Comparison of ENCODE assay signal across 20 cellular contexts in the genomic region with DNA sequence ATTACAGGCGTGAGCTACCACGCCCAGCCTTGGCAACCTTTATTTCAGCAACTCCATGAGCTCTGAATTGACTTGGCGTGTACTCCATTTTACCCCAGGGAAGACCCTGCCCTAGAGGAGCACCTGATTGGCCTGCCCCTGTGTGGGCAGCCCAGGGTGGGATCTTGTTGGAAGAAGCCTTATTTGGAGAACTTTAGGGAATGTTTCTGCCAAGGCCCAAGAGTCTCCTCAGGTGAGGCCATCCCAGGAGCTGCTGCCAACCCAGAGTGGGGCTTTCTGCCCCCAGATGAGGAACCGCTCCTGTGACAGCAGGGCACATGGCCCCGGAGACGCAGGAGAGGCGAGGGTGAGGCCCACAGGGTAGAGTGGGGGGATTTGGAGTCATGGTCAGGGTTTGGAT. TPM values are rescaled to one million over a fixed set of nuclear protein-coding genes. Genes with fewer than 3 reads are reported as not detected.
"Had no signal": no experiment of that assay in that cellular context is flagged by ENCODE, and none has a peak within 500 bp of the region (broad histone marks: within the 10 kb centered on the region; RNA-seq: fewer than 3 reads in every experiment).

No MANE protein-coding gene starts in this region.

- DNase-seq: effector CD8-positive, alpha-beta T cell; endodermal cell; foreskin fibroblast; gastrocnemius medialis; head of caudate nucleus; mucosa of descending colon; naive B cell; sigmoid colon; stimulated activated CD4-positive, alpha-beta T cell treated with anti-CD3 and anti-CD28 coated beads, Interleukin-4, amount 100 ng/mL, for 4 hours; stimulated activated naive CD8-positive, alpha-beta T cell treated with anti-CD3 and anti-CD28 coated beads, Interleukin-15, Interleukin-2, amounts not matched to agents 100 U/mL and 50 U/mL, for 24 hours; substantia nigra; testis; uterus had no signal

- ATAC-seq: esophagus mucosa; gastrocnemius medialis; mucosa of descending colon; natural killer cell treated with Interleukin-12 subunit alpha and Interleukin-12 subunit beta and Interleukin-15 and Interleukin-18, amount 100 ng/mL, for 72 hours; stimulated activated memory B cell treated with anti-CD40 and anti-IgM and Interleukin-4, amounts not matched to agents 10 μg/mL and 1 μg/mL and 100 μg/mL, for 72 hours; stimulated activated naive CD8-positive, alpha-beta T cell treated with anti-CD3 and anti-CD28 coated beads, Interleukin-15, Interleukin-2, amounts not matched to agents 100 U/mL and 50 U/mL, for 24 hours had no signal

RNA-seq across cellular contexts. Expression of a gene that starts 42.0 kb away (rescaled TPM):
- total RNA-seq: glomerular endothelial cell; natural killer cell treated with Interleukin-12 subunit alpha and Interleukin-12 subunit beta and Interleukin-15 and Interleukin-18, amount 100 ng/mL, for 72 hours; neural crest cell; right atrium auricular region; skeletal muscle tissue had no signal
